Comparison of ENCODE assay signal across 8 cellular contexts in the genomic region with DNA sequence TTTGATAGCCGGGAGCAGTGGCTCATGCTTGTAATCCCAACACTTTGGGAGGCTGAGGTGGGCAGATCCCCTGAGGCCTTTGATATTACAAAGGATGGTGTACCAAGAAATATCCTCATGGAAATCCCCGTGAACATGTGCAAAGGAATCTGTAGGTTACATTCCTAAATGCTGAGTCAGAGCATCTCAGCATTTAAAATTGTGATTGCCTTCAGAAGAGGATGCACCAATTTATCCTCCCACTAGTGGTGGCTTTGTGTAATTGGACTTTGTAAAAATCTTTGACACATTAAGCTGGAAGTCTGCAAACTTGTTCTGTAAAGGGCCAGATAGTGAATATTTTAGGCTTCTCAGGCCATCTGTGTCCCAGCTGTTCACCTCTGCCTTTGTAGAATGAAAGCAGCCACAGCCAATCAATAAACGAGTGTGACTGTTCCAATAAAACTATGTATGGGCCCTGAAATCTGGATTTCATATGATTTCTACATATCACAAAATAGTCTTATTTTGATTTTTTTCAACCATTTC. TPM values are rescaled to one million over a fixed set of nuclear protein-coding genes. Genes with fewer than 3 reads are reported as not detected.
DNase-seq lines count a peak whose midpoint lies in the region; ATAC-seq, FAIRE-seq and TF ChIP-seq lines count a peak whose summit lies in the region.

No MANE protein-coding gene starts in this region.

- H3K27ac ChIP-seq in effector memory CD4-positive, alpha-beta T cell (ENCODE audit: insufficient read depth, low read length, poor library complexity, severe bottlenecking) = no peak overlapping the region

- H3K27me3 ChIP-seq in H7 (ENCODE audit: control insufficient read depth, insufficient read depth, low read length) (no peaks in the 10 kb centered on the region), bronchial epithelial cell (ENCODE audit: control insufficient read depth, insufficient read depth, low read length) (no peaks in the 10 kb centered on the region)
- no peaks in the 10 kb centered on the region for H3K27me3 ChIP-seq in effector memory CD4-positive, alpha-beta T cell (replicated peaks; ENCODE audit: control insufficient read depth, insufficient read depth, low read length, poor library complexity, severe bottlenecking)

- H3K4me3 ChIP-seq in H7 (ENCODE audit: insufficient read depth, low read depth, low read length) (no peak overlapping the region), bronchial epithelial cell (ENCODE audit: low read depth, low read length) (no peak overlapping the region)
- no peak overlapping the region for H3K4me3 ChIP-seq in effector memory CD4-positive, alpha-beta T cell (ENCODE audit: insufficient read depth, low read depth, low read length, poor library complexity, severe bottlenecking)

- peak; percentile 47 for TF ChIP-seq CTCF in bronchial epithelial cell (IDR thresholded peaks at IDR 0.05; ENCODE audit: insufficient read depth, low read length, severe bottlenecking)

- H3K36me3 ChIP-seq in H7 (replicated peaks; ENCODE audit: control insufficient read depth, insufficient read depth, low read length) (peaks cover 12% of the 10 kb centered on the region), bronchial epithelial cell (ENCODE audit: control insufficient read depth, insufficient read depth, low read length) (peaks cover 6% of the 10 kb centered on the region)
- H3K36me3 ChIP-seq in effector memory CD4-positive, alpha-beta T cell (ENCODE audit: control insufficient read depth, insufficient read depth, low read length) = peaks cover 16% of the 10 kb centered on the region

- no peaks in the 10 kb centered on the region for H3K4me1 ChIP-seq in effector memory CD4-positive, alpha-beta T cell (ENCODE audit: control insufficient read depth, insufficient read depth, low read length, poor library complexity, severe bottlenecking)

- peak; percentile 56 for ATAC-seq in left lobe of liver

- DNase-seq in NCI-H82 (lab: John Stamatoyannopoulos, UW) (peak; percentile 71), NCI-H82 treated with DMSO at 0.1 percent for 48 hours (lab: John Stamatoyannopoulos, UW; ENCODE audit: unreplicated experiment) (no peak), H7 (peak; percentile 40), NCI-H524 (lab: John Stamatoyannopoulos, UW) (peak; percentile 35 to 84), bronchial epithelial cell (ENCODE audit: low read depth) (peak; percentile 98), left lobe of liver (ENCODE audit: low spot score) (no peak), NCI-H2029 treated with DMSO at 0.1 percent for 48 hours (lab: John Stamatoyannopoulos, UW) (no peak)
- DNase-seq in effector memory CD4-positive, alpha-beta T cell = no peak

- FAIRE-seq in bronchial epithelial cell (lab: Jason Lieb, UNC) = no peak

- no peaks in the 10 kb centered on the region for H3K9me3 ChIP-seq in effector memory CD4-positive, alpha-beta T cell (ENCODE audit: control insufficient read depth, low read length)

RNA-seq across cellular contexts. Expression of a gene that starts 11.8 kb away (rescaled TPM):
- 90.6 and 120 TPM in 2 replicates for total RNA-seq in H7 (2014; rRNA removed; shearing (Covaris generic))
- 55.8 and 86.2 TPM in 2 replicates for total RNA-seq in bronchial epithelial cell
- total RNA-seq in left lobe of liver = 48.1 TPM

RNA-seq across cellular contexts. Expression of a gene that starts 36.5 kb away (rescaled TPM):
- 129 and 153 TPM in 2 replicates for total RNA-seq in H7 (2014; rRNA removed; shearing (Covaris generic))
- 132 and 136 TPM in 2 replicates for total RNA-seq in bronchial epithelial cell
- 52.0 TPM for total RNA-seq in left lobe of liver

Comparison
In these comparisons a context has a peak if more than half of its experiments do, and no peak if none do; other contexts are left out.
1. DNase-seq: peak in NCI-H82 (single experiment), H7 (single experiment), NCI-H524 (2 of 2) and bronchial epithelial cell (single experiment); none in NCI-H82 treated with DMSO at 0.1 percent for 48 hours (single experiment), left lobe of liver (single experiment), NCI-H2029 treated with DMSO at 0.1 percent for 48 hours (single experiment) and effector memory CD4-positive, alpha-beta T cell (0 of 3).